Comparison of ENCODE assay signal across 1 cellular context in genomic region chr7:84799131-84799530, GRCh38.
TF ChIP-seq lines count a peak whose summit lies in the region.

No MANE protein-coding gene starts in this region.

TF ChIP-seq in K562, 482 proteins besides CTCF, POLR2A, EP300 and RAD21:
- no peak for TF ChIP-seq SLC30A9 (CRISPR knock-in tag; IDR thresholded peaks at IDR 0.05)
- TF ChIP-seq ZBTB33 (CRISPR knock-in tag; IDR thresholded peaks at IDR 0.05) = 0 out of 2 replicates have a peak, but pooled peaks have one; percentile 36
- TF ChIP-seq NR4A1 (CRISPR knock-in tag; IDR thresholded peaks at IDR 0.05) = no peak
- no peak for TF ChIP-seq NR4A1 (tag; IDR thresholded peaks at IDR 0.05)
